Comparison of ENCODE assay signal across 28 cellular contexts in the genomic region with DNA sequence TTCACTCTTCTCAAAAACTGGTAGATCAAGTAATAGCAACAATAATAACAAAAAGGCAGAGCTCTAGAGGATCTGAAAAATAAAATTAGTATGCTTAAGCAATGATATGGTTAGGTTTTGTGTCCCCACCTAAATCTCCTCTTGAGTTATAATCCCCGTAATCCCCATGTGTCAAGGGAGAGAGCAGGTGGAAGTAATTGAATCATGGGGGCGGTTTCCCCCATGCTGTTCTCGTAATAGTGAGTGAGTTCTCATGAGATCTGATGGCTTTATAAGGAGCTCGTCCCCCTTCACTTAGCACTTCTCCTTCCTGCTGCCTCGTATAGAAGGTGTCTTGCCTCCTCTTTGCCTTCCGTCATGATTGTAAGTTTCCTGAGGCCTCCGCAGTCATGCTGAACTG.
"Had no signal": no experiment of that assay in that cellular context is flagged by ENCODE, and none has a peak within 500 bp of the region (broad histone marks: within the 10 kb centered on the region; RNA-seq: fewer than 3 reads in every experiment).

No MANE protein-coding gene starts in this region.

- H3K9me3 Mint-ChIP-seq: effector memory CD8-positive, alpha-beta T cell had no signal

- H3K27me3 ChIP-seq: esophagus squamous epithelium, heart right ventricle, ovary, sigmoid colon, testis, tibial artery had no signal

- FAIRE-seq: endometrium, keratinocyte, urothelium cell line had no signal

- H3K4me1 Mint-ChIP-seq: naive thymus-derived CD8-positive, alpha-beta T cell; stimulated activated memory B cell treated with anti-CD40 and anti-IgM and Interleukin-4, amounts not matched to agents 10 μg/mL and 1 μg/mL and 100 μg/mL, for 72 hours had no signal

- H3K27ac ChIP-seq: coronary artery, esophagus squamous epithelium, heart right ventricle, lower lobe of right lung, ovary, psoas muscle, sigmoid colon, testis, tibial artery had no signal

- H3K27ac Mint-ChIP-seq: effector memory CD8-positive, alpha-beta T cell; stimulated activated memory B cell treated with anti-CD40 and anti-IgM and Interleukin-4, amounts not matched to agents 10 μg/mL and 1 μg/mL and 100 μg/mL, for 72 hours; type B pancreatic cell had no signal

- H3K9me3 ChIP-seq: esophagus squamous epithelium, lower lobe of right lung, ovary, testis, tibial artery had no signal

- H3K4me3 Mint-ChIP-seq: effector memory CD8-positive, alpha-beta T cell; naive thymus-derived CD8-positive, alpha-beta T cell; stimulated activated memory B cell treated with anti-CD40 and anti-IgM and Interleukin-4, amounts not matched to agents 10 μg/mL and 1 μg/mL and 100 μg/mL, for 72 hours; type B pancreatic cell had no signal

- H3K4me1 ChIP-seq: heart right ventricle, lower lobe of right lung, psoas muscle, sigmoid colon, testis had no signal

- H3K36me3 Mint-ChIP-seq: stimulated activated memory B cell treated with anti-CD40 and anti-IgM and Interleukin-4, amounts not matched to agents 10 μg/mL and 1 μg/mL and 100 μg/mL, for 72 hours; type B pancreatic cell had no signal

- H3K4me3 ChIP-seq: coronary artery, esophagus squamous epithelium, heart right ventricle, lower lobe of right lung, ovary, psoas muscle, sigmoid colon, testis, tibial artery had no signal

- ATAC-seq: effector memory CD8-positive, alpha-beta T cell; heart right ventricle; left ventricle myocardium superior; lower lobe of right lung; naive thymus-derived CD8-positive, alpha-beta T cell; psoas muscle; right cardiac atrium; stimulated activated memory B cell treated with anti-CD40 and anti-IgM and Interleukin-4, amounts not matched to agents 10 μg/mL and 1 μg/mL and 100 μg/mL, for 72 hours; stimulated activated naive CD8-positive, alpha-beta T cell treated with anti-CD3 and anti-CD28 coated beads, Interleukin-15, Interleukin-2, amounts not matched to agents 100 U/mL and 50 U/mL, for 24 hours had no signal

- H3K36me3 ChIP-seq: esophagus squamous epithelium, heart right ventricle, lower lobe of right lung, ovary, sigmoid colon, tibial artery had no signal

- DNase-seq: dermis blood vessel endothelial cell; effector memory CD8-positive, alpha-beta T cell; erythroblast; esophagus squamous epithelium; foreskin melanocyte; glutamatergic neuron; heart right ventricle; hippocampal formation; left ventricle myocardium superior; lower lobe of right lung; naive thymus-derived CD8-positive, alpha-beta T cell; nucleus accumbens; ovary; posterior cingulate gyrus; psoas muscle; right cardiac atrium; sigmoid colon; stimulated activated CD4-positive, alpha-beta T cell treated with anti-CD3 and anti-CD28 coated beads, Interleukin-4, amount 100 ng/mL, for 4 hours; stimulated activated naive CD8-positive, alpha-beta T cell treated with anti-CD3 and anti-CD28 coated beads, Interleukin-15, Interleukin-2, amounts not matched to agents 100 U/mL and 50 U/mL, for 24 hours; substantia nigra; testis; tibial artery had no signal
